Comparison of ENCODE assay signal across 1 cellular context in genomic region chr11:108148549-108148948, GRCh38.
A peak's percentile ranks its signal among the peaks of the same experiment; 100 is the strongest.
TF ChIP-seq lines count a peak whose summit lies in the region.

No MANE protein-coding gene starts in this region.

TF ChIP-seq in liver, 16 proteins besides CTCF, POLR2A, EP300 and RAD21 (continued from another document):
- TF ChIP-seq HNF4A (conservative IDR thresholded peaks at IDR 0.05) = no peak
- TF ChIP-seq FOXA1 (IDR thresholded peaks at IDR 0.05) = no peak
- TF ChIP-seq MAX (IDR thresholded peaks at IDR 0.05) = no peak
- TF ChIP-seq REST (IDR thresholded peaks at IDR 0.05) = no peak
- peak; percentile 23 to 32 for TF ChIP-seq RXRA (IDR thresholded peaks at IDR 0.05)
- no peak for TF ChIP-seq HNF4G (IDR thresholded peaks at IDR 0.05)
- peak; percentile 83 for TF ChIP-seq NR2F2 (IDR thresholded peaks at IDR 0.05)
- no peak for TF ChIP-seq FOXA2 (IDR thresholded peaks at IDR 0.05)
- no peak for TF ChIP-seq ZBTB33 (IDR thresholded peaks at IDR 0.05)
- TF ChIP-seq GABPA (IDR thresholded peaks at IDR 0.05 in 1 of 2, conservative IDR thresholded peaks at IDR 0.05 in 1 of 2) = no peak
- TF ChIP-seq JUND (IDR thresholded peaks at IDR 0.05) = no peak
- no peak for TF ChIP-seq EGR1 (IDR thresholded peaks at IDR 0.05; ENCODE audit: low read depth in 2 of 2)
- no peak for TF ChIP-seq YY1 (IDR thresholded peaks at IDR 0.05)
- TF ChIP-seq SP1 (IDR thresholded peaks at IDR 0.05) = no peak
